8 cellular contexts compared by ENCODE assay signal in genomic region chr15:59247364-59247763, GRCh38.
DNase-seq lines count a peak whose midpoint lies in the region; ATAC-seq and TF ChIP-seq lines count a peak whose summit lies in the region.
"Had no signal": no experiment of that assay in that cellular context is flagged by ENCODE, and none has a peak within 500 bp of the region (broad histone marks: within the 10 kb centered on the region; RNA-seq: fewer than 3 reads in every experiment).

No MANE protein-coding gene starts in this region.

- no peak overlapping the region for H3K27ac ChIP-seq in VCaP
- H3K27ac ChIP-seq: epithelial cell of prostate had no signal

- TF ChIP-seq CTCF in GM12872 (IDR thresholded peaks at IDR 0.05; ENCODE audit: insufficient read depth, low read depth, low read length) (peak; percentile 73), VCaP (conservative IDR thresholded peaks at IDR 0.05) (peak; percentile 64)

- DNase-seq in NCI-H1092 treated with DMSO at 0.1 percent for 48 hours (lab: John Stamatoyannopoulos, UW) (peak; percentile 34), left kidney (ENCODE audit: low read depth, low spot score) (peak; percentile 85)
- DNase-seq in central memory CD4-positive, alpha-beta T cell, result peak; percentile 9
- peak in 2 of 3 donors; percentile 19 to 22 for DNase-seq in stimulated activated CD4-positive, alpha-beta T cell treated with anti-CD3 and anti-CD28 coated beads, TNF-alpha, amount 100 ng/mL, for 48 hours (ENCODE audit: low read depth in 3 of 3)

- no peak for ATAC-seq in GM21528 (IDR thresholded peaks at IDR 0.05; ENCODE audit: low FRiP score, unreplicated experiment)

Comparison
In these comparisons a context has a peak if more than half of its experiments do, and no peak if none do; other contexts are left out.
1. DNase-seq: peak in every context shown above with its lines; median percentile 85 in left kidney; 34 in NCI-H1092 treated with DMSO at 0.1 percent for 48 hours; 20 in stimulated activated CD4-positive, alpha-beta T cell treated with anti-CD3 and anti-CD28 coated beads, TNF-alpha, amount 100 ng/mL, for 48 hours; 9 in central memory CD4-positive, alpha-beta T cell.